In the genomic region with DNA sequence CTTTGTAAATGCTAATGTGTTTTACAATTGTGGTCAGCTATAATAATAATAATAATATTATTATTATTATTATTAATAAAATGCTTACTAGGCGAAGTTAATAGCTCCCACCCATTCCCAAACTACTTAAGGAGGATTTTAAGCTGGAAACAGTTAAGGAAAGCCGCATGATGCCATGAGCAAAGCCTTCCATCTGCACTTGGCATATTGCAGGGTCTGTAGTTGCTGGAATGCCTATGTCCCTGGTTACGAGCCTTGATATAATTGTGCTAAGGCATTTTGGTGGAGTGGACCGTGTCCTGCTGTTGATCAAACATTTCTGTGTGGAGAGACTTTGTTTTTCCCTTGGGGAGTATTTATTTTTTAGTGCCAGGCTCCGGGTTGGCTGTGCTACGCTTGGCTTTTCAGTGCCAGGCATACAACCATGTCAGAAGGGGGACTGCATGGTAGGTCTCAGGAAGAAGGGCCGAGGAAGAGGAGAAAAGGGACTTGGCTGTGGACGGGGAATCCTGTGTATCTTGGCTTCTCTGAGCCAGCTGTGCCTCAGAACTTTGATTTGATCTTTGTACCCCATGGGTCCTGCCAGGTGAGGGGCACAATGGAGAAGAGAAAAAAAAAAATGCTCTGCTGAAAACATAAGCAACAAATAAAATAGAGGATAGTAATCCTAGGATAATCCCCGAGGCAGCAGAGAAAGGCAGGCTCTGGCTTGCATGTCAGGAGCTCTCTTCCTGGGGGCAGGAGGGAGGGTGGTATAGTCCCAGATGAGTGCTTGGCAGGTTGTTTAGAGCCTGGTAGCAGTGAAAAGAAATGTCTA, we compare ENCODE assay signal across 17 cellular contexts.
DNase-seq lines count a peak whose midpoint lies in the region; ATAC-seq and TF ChIP-seq lines count a peak whose summit lies in the region.
"Had no signal": no experiment of that assay in that cellular context is flagged by ENCODE, and none has a peak within 500 bp of the region (broad histone marks: within the 10 kb centered on the region; RNA-seq: fewer than 3 reads in every experiment).

No MANE protein-coding gene starts in this region.

- intact Hi-C loops in Right ventricle myocardium inferior (cut with DNase I) = no loop called here
- intact Hi-C loops in colonic mucosa (cut with DNase I) = no loop called here
- intact Hi-C loops in mucosa of descending colon (cut with DNase I, micrococcal nuclease) = no loop called here

- no peak for TF ChIP-seq CTCF in right atrium auricular region (IDR thresholded peaks at IDR 0.05)
- TF ChIP-seq CTCF in colonic mucosa (IDR thresholded peaks at IDR 0.05) = no peak
- TF ChIP-seq CTCF in mucosa of descending colon (IDR thresholded peaks at IDR 0.05) = no peak

- H3K27me3 ChIP-seq in right atrium auricular region = no peaks in the 10 kb centered on the region
- H3K27me3 ChIP-seq in colonic mucosa = no peaks in the 10 kb centered on the region
- H3K27me3 ChIP-seq: gastroesophageal sphincter had no signal

- peak overlapping the region; percentile 9 to 23 for H3K9ac ChIP-seq in colonic mucosa (ENCODE audit: low read depth in 2 of 2, low read length in 2 of 2)

- H3K4me3 ChIP-seq in right atrium auricular region (no peak overlapping the region), colonic mucosa (no peak overlapping the region), mucosa of descending colon (no peak overlapping the region)
- H3K4me3 ChIP-seq: gastroesophageal sphincter had no signal

- no peaks in the 10 kb centered on the region for H3K36me3 ChIP-seq in right atrium auricular region
- no peaks in the 10 kb centered on the region for H3K36me3 ChIP-seq in colonic mucosa
- H3K36me3 ChIP-seq in mucosa of descending colon (ENCODE audit: low read depth) = no peaks in the 10 kb centered on the region
- H3K36me3 ChIP-seq: gastroesophageal sphincter had no signal

- ATAC-seq in Right ventricle myocardium inferior (peak; percentile 23), mucosa of descending colon (peak; percentile 35), HG02571 (IDR thresholded peaks at IDR 0.05; ENCODE audit: unreplicated experiment) (no peak)
- ATAC-seq: effector memory CD8-positive, alpha-beta T cell; gastroesophageal sphincter; natural killer cell treated with Interleukin-12 subunit alpha and Interleukin-12 subunit beta and Interleukin-15 and Interleukin-18, amount 100 ng/mL, for 72 hours; stimulated activated memory B cell treated with anti-CD40 and anti-IgM and Interleukin-4, amounts not matched to agents 10 μg/mL and 1 μg/mL and 100 μg/mL, for 72 hours had no signal

- peaks cover 0 to 29% of the 10 kb centered on the region in 2 donors for H3K4me1 ChIP-seq in right atrium auricular region
- H3K4me1 ChIP-seq in colonic mucosa = no peaks in the 10 kb centered on the region
- peaks cover 23% of the 10 kb centered on the region for H3K4me1 ChIP-seq in mucosa of descending colon (ENCODE audit: low read depth)

- H3K9me3 ChIP-seq in right atrium auricular region = no peaks in the 10 kb centered on the region
- no peaks in the 10 kb centered on the region for H3K9me3 ChIP-seq in colonic mucosa
- no peaks in the 10 kb centered on the region for H3K9me3 ChIP-seq in mucosa of descending colon
- H3K9me3 ChIP-seq: gastroesophageal sphincter had no signal

- DNase-seq in Right ventricle myocardium inferior (ENCODE audit: missing footprints) (no peak), right atrium auricular region (ENCODE audit: low spot score) (no peak), colonic mucosa (no peak), mucosa of descending colon (no peak), NOMO-1 treated with dmso at 0.1 percent for 144 hours (lab: John Stamatoyannopoulos, UW; ENCODE audit: unreplicated experiment) (no peak), NCI-H446 (lab: John Stamatoyannopoulos, UW) (no peak), midbrain (lab: John Stamatoyannopoulos, UW) (no peak)
- DNase-seq: activated CD8-positive, alpha-beta memory T cell treated with anti-CD3 and anti-CD28 coated beads for 24 hours; activated gamma-delta T cell treated with Interleukin-2 at 50 U/mL for 16 hours; effector memory CD8-positive, alpha-beta T cell; Karpas-422; stimulated activated CD4-positive, alpha-beta T cell treated with anti-CD3 and anti-CD28 coated beads, Interleukin-4, amount 100 ng/mL, for 4 hours had no signal

- H3K27ac ChIP-seq in right atrium auricular region (peak overlapping the region in 1 of 2 donors; percentile 59), colonic mucosa (peak overlapping the region; percentile 27)
- H3K27ac ChIP-seq: gastroesophageal sphincter, HL-60 had no signal
